In the genomic region with DNA sequence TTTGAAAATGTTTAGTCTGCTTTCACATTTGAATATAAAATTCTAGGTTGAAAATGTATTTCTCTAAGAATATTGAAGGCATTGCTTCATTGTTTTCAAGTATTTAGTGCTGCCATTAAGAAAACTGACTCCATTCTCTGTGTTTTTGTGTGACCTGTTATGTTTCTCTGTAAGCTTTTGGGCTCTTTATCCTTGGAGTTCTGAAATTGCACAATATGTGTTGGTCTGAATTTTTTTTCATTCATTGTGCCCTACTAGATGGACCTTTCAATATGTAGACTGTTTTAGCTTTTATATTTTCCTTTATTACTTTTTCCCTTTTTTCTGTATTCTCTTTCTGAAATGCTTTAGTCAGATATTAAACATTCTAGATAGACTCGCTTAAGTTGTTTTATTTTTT, we compare ENCODE assay signal across 22 cellular contexts.
"Had no signal": no experiment of that assay in that cellular context is flagged by ENCODE, and none has a peak within 500 bp of the region (broad histone marks: within the 10 kb centered on the region; RNA-seq: fewer than 3 reads in every experiment).

No MANE protein-coding gene starts in this region.

- H3K4me3 ChIP-seq: coronary artery, dorsolateral prefrontal cortex, hepatocyte, lung, sigmoid colon, skin epidermis, testis, transverse colon had no signal

- DNase-seq: dorsolateral prefrontal cortex; effector CD8-positive, alpha-beta T cell; foreskin melanocyte; head of caudate nucleus; kidney; left colon; left ventricle myocardium superior; mesendoderm; natural killer cell; posterior cingulate gyrus; sigmoid colon; stimulated activated CD4-positive, alpha-beta T cell treated with anti-CD3 and anti-CD28 coated beads, Interleukin-2, amount 100 ng/mL, for 24 hours; stimulated activated CD4-positive, alpha-beta T cell treated with anti-CD3 and anti-CD28 coated beads, Interleukin-4, amount 100 ng/mL, for 4 hours; stimulated activated naive B cell treated with anti-CD40 and anti-IgM and Interleukin-4, amounts not matched to agents 10 μg/mL and 1 μg/mL and 100 μg/mL, for 72 hours; stimulated activated naive CD8-positive, alpha-beta T cell treated with anti-CD3 and anti-CD28 coated beads, Interleukin-15, amount 100 ng/mL, for 72 hours; testis; transverse colon had no signal

- ATAC-seq: left colon; left ventricle myocardium superior; natural killer cell; stimulated activated naive B cell treated with anti-CD40 and anti-IgM and Interleukin-4, amounts not matched to agents 10 μg/mL and 1 μg/mL and 100 μg/mL, for 72 hours; stimulated activated naive CD8-positive, alpha-beta T cell treated with anti-CD3 and anti-CD28 coated beads, Interleukin-15, amount 100 ng/mL, for 72 hours had no signal

- H3K4me1 ChIP-seq: sigmoid colon, testis had no signal

- H3K27ac ChIP-seq: coronary artery, hepatocyte, sigmoid colon, skin epidermis, testis, transverse colon had no signal

- H3K4me1 Mint-ChIP-seq: neural crest cell had no signal

- H3K36me3 Mint-ChIP-seq: natural killer cell had no signal

- H3K27ac Mint-ChIP-seq: stimulated activated naive B cell treated with anti-CD40 and anti-IgM and Interleukin-4, amounts not matched to agents 10 μg/mL and 1 μg/mL and 100 μg/mL, for 72 hours had no signal

- H3K9me3 ChIP-seq: sigmoid colon, testis, transverse colon had no signal

- H3K9me3 Mint-ChIP-seq: natural killer cell; neural crest cell; stimulated activated naive B cell treated with anti-CD40 and anti-IgM and Interleukin-4, amounts not matched to agents 10 μg/mL and 1 μg/mL and 100 μg/mL, for 72 hours; stimulated activated naive CD8-positive, alpha-beta T cell treated with anti-CD3 and anti-CD28 coated beads, Interleukin-15, amount 100 ng/mL, for 72 hours had no signal

- H3K27me3 ChIP-seq: dorsolateral prefrontal cortex, hepatocyte, sigmoid colon, testis, transverse colon had no signal

- H3K27me3 Mint-ChIP-seq: stimulated activated naive B cell treated with anti-CD40 and anti-IgM and Interleukin-4, amounts not matched to agents 10 μg/mL and 1 μg/mL and 100 μg/mL, for 72 hours; stimulated activated naive CD8-positive, alpha-beta T cell treated with anti-CD3 and anti-CD28 coated beads, Interleukin-15, amount 100 ng/mL, for 72 hours had no signal

- H3K4me3 Mint-ChIP-seq: natural killer cell; neural crest cell; stimulated activated naive B cell treated with anti-CD40 and anti-IgM and Interleukin-4, amounts not matched to agents 10 μg/mL and 1 μg/mL and 100 μg/mL, for 72 hours; stimulated activated naive CD8-positive, alpha-beta T cell treated with anti-CD3 and anti-CD28 coated beads, Interleukin-15, amount 100 ng/mL, for 72 hours had no signal

- H2AFZ ChIP-seq: hepatocyte had no signal

- H3K4me2 ChIP-seq: hepatocyte had no signal
